In genomic region chr15:38709196-38709595, GRCh38 we compare ENCODE assay signal across 23 cellular contexts.
A peak's percentile ranks its signal among the peaks of the same experiment; 100 is the strongest.
DNase-seq lines count a peak whose midpoint lies in the region; ATAC-seq, FAIRE-seq and TF ChIP-seq lines count a peak whose summit lies in the region.
"Had no signal": no experiment of that assay in that cellular context is flagged by ENCODE, and none has a peak within 500 bp of the region (broad histone marks: within the 10 kb centered on the region; RNA-seq: fewer than 3 reads in every experiment).

No MANE protein-coding gene starts in this region.

- WGBS in mesenchymal stem cell = 80% methylated on average over 1 of the region's 2 CpGs

- ATAC-seq in HG03025 (IDR thresholded peaks at IDR 0.05; ENCODE audit: low FRiP score, unreplicated experiment) (no peak), GM21619 (IDR thresholded peaks at IDR 0.05; ENCODE audit: unreplicated experiment) (no peak)

- no peak for TF ChIP-seq CTCF in HFFc6 (IDR thresholded peaks at IDR 0.05)
- no peak for TF ChIP-seq CTCF in astrocyte (IDR thresholded peaks at IDR 0.05; ENCODE audit: insufficient read depth, low read depth, low read length)

- H3K18ac ChIP-seq in mesenchymal stem cell (ENCODE audit: low read depth in 1 of 2, low read length in 2 of 2) = no peak overlapping the region

- H3K79me1 ChIP-seq in mesenchymal stem cell (replicated peaks; ENCODE audit: low read length, poor library complexity, severe bottlenecking) = no peaks in the 10 kb centered on the region

- DNase-seq in HFFc6 (no peak), astrocyte (ENCODE audit: low read depth) (no peak), mesenchymal stem cell (peak; percentile 70), NCI-H226 (no peak)
- DNase-seq in stimulated activated CD4-positive, alpha-beta T cell treated with anti-CD3 and anti-CD28 coated beads, Interleukin-4, amount 100 ng/mL, for 1 hour = no peak
- DNase-seq: BE2C, GM23248, NCI-H1092, NCI-H1417 treated with DMSO at 0.1 percent for 48 hours, NCI-H1694 treated with DMSO at 0.1 percent for 48 hours, NCI-H2081, NCI-H2227 treated with DMSO at 0.1 percent for 48 hours, NCI-H510A, NCI-H69, Right ventricle myocardium superior, RPMI8226, SW 1271 had no signal

- H3K9me3 ChIP-seq in astrocyte (ENCODE audit: insufficient read depth, low read depth, low read length) (no peaks in the 10 kb centered on the region), mesenchymal stem cell (ENCODE audit: control insufficient read depth, low read length) (no peaks in the 10 kb centered on the region)
- H3K9me3 ChIP-seq: BE2C, HAP-1 had no signal

- no peaks in the 10 kb centered on the region for H4K20me1 ChIP-seq in astrocyte (ENCODE audit: insufficient read depth, low read length)

- no peak overlapping the region for H2BK12ac ChIP-seq in mesenchymal stem cell (ENCODE audit: low read length in 2 of 2)

- H3K4me3 Mint-ChIP-seq in HFFc6 (no peak overlapping the region), astrocyte (ENCODE audit: unreplicated experiment) (no peak overlapping the region)

- H3K4me1 Mint-ChIP-seq in HFFc6 (ENCODE audit: low read depth) (peaks cover 64% of the 10 kb centered on the region), astrocyte (ENCODE audit: low read depth, unreplicated experiment) (peaks cover 30% of the 10 kb centered on the region)

- no peak overlapping the region for H4K8ac ChIP-seq in mesenchymal stem cell (ENCODE audit: low read length)

- no peaks in the 10 kb centered on the region for H3K9me3 Mint-ChIP-seq in HFFc6
- no peaks in the 10 kb centered on the region for H3K9me3 Mint-ChIP-seq in astrocyte (ENCODE audit: unreplicated experiment)

- H3K4me2 ChIP-seq in astrocyte (ENCODE audit: low read length) = no peak overlapping the region
- H3K4me2 ChIP-seq in mesenchymal stem cell (ENCODE audit: low read length, poor library complexity, severe bottlenecking) = no peak overlapping the region

- H3K27me3 Mint-ChIP-seq in HFFc6 (ENCODE audit: insufficient read depth) (no peaks in the 10 kb centered on the region; the same call in 1 of the 2 replicates), astrocyte (ENCODE audit: low read depth, unreplicated experiment) (no peaks in the 10 kb centered on the region)

- H3K9ac ChIP-seq in astrocyte (ENCODE audit: low read length) (no peak overlapping the region), mesenchymal stem cell (ENCODE audit: low read length) (no peak overlapping the region)
- H3K9ac ChIP-seq: GM23248 had no signal

- H2BK120ac ChIP-seq in mesenchymal stem cell (ENCODE audit: low read depth, low read length) = no peak overlapping the region

- no peaks in the 10 kb centered on the region for H3K27me3 ChIP-seq in astrocyte (ENCODE audit: insufficient read depth, low read length)
- peaks cover 0 to 6% of the 10 kb centered on the region in 2 experiments for H3K27me3 ChIP-seq in mesenchymal stem cell (ENCODE audit: control insufficient read depth in 1 of 2, insufficient read depth in 1 of 2, low read length in 2 of 2)
- H3K27me3 ChIP-seq: BE2C had no signal

- H3K4ac ChIP-seq in mesenchymal stem cell (ENCODE audit: low read depth in 1 of 2, low read length in 2 of 2) = no peak overlapping the region

- no peak for FAIRE-seq in astrocyte (lab: Jason Lieb, UNC)
- FAIRE-seq: GM18507 had no signal

- H3K4me1 ChIP-seq in astrocyte (ENCODE audit: insufficient read depth, low read length) = peaks cover 21% of the 10 kb centered on the region
- peaks cover 5% of the 10 kb centered on the region for H3K4me1 ChIP-seq in mesenchymal stem cell (ENCODE audit: control insufficient read depth, insufficient read depth, low read depth, low read length)
- H3K4me1 ChIP-seq: BE2C had no signal

- H2AFZ ChIP-seq in astrocyte (ENCODE audit: low read depth, low read length) = no peak overlapping the region
- no peak overlapping the region for H2AFZ ChIP-seq in mesenchymal stem cell (ENCODE audit: low read depth, low read length)
- H2AFZ ChIP-seq: GM23248 had no signal

- H3K4me3 ChIP-seq in astrocyte (ENCODE audit: insufficient read depth, low read depth, low read length) (no peak overlapping the region), mesenchymal stem cell (ENCODE audit: insufficient read depth in 1 of 2, low read depth in 1 of 2, low read length in 2 of 2) (no peak overlapping the region)
- H3K4me3 ChIP-seq: GM23248, HAP-1, SK-N-MC had no signal

- H2BK15ac ChIP-seq in mesenchymal stem cell (ENCODE audit: low read depth, poor library complexity, severe bottlenecking) = no peak overlapping the region

- H3K27ac ChIP-seq in astrocyte (ENCODE audit: low read depth, low read length) (no peak overlapping the region), mesenchymal stem cell (ENCODE audit: low read length, poor library complexity, severe bottlenecking) (no peak overlapping the region)
- H3K27ac ChIP-seq: HL-60, SK-N-MC had no signal

- H3K14ac ChIP-seq in mesenchymal stem cell (ENCODE audit: low read length in 2 of 2) = no peak overlapping the region

- H3K36me3 ChIP-seq in astrocyte (ENCODE audit: insufficient read depth, low read length) (no peaks in the 10 kb centered on the region), mesenchymal stem cell (ENCODE audit: control insufficient read depth in 1 of 2, insufficient read depth in 2 of 2, low read depth in 1 of 2, low read length in 2 of 2) (no peaks in the 10 kb centered on the region)
- H3K36me3 ChIP-seq: BE2C, HAP-1 had no signal

- no peak overlapping the region for H4K91ac ChIP-seq in mesenchymal stem cell (ENCODE audit: low read length)

- no peak overlapping the region for H3K23ac ChIP-seq in mesenchymal stem cell (ENCODE audit: low read length in 2 of 2)

- peaks cover 23% of the 10 kb centered on the region; the same call in 1 of the 2 replicates for H3K36me3 Mint-ChIP-seq in HFFc6 (ENCODE audit: low read depth)
- no peaks in the 10 kb centered on the region for H3K36me3 Mint-ChIP-seq in astrocyte (ENCODE audit: low read depth, unreplicated experiment)

- peak overlapping the region; percentile 79 for H3K27ac Mint-ChIP-seq in HFFc6
- peak overlapping the region; percentile 34 for H3K27ac Mint-ChIP-seq in astrocyte (ENCODE audit: unreplicated experiment)

- H2AK5ac ChIP-seq in mesenchymal stem cell (ENCODE audit: low read length, severe bottlenecking) = no peak overlapping the region

- H3K79me2 ChIP-seq in astrocyte (ENCODE audit: insufficient read depth, low read length) = no peaks in the 10 kb centered on the region

- no peak overlapping the region for H2BK5ac ChIP-seq in mesenchymal stem cell (ENCODE audit: low read depth, low read length, poor library complexity, severe bottlenecking)
